8 cellular contexts compared by ENCODE assay signal in genomic region chr17:50866950-50867855, GRCh38. TPM values are rescaled to one million over a fixed set of nuclear protein-coding genes. Genes with fewer than 3 reads are reported as not detected.
DNase-seq lines count a peak whose midpoint lies in the region; ATAC-seq and FAIRE-seq lines count a peak whose summit lies in the region.

No MANE protein-coding gene starts in this region.

- no peaks in the 10 kb centered on the region for H3K27me3 ChIP-seq in CD8-positive, alpha-beta memory T cell (ENCODE audit: insufficient read depth, low read length, poor library complexity, severe bottlenecking)

- peaks cover 10% of the 10 kb centered on the region for H3K36me3 ChIP-seq in CD8-positive, alpha-beta memory T cell (ENCODE audit: insufficient read depth, low read length)

- peak overlapping the region; percentile 96 to 100 (median 99) for H3K27ac Mint-ChIP-seq in CD8-positive, alpha-beta memory T cell
- peak overlapping the region; percentile 90 to 95 for H3K27ac Mint-ChIP-seq in effector memory CD8-positive, alpha-beta T cell

- POLR2A ChIA-PET in CD8-positive, alpha-beta memory T cell (lab: Charles Lee) = interaction anchor here (1.1 to 5.2 kb wide), 15 partner anchors 8 to 286 kb away, joined by 3 to 70 read pairs (median 13); partner anchors contain the start of genes ANKRD40, LUC7L3, NME1 and SPAG9

- peak; percentile 69 to 89 (median 84) for DNase-seq in CD8-positive, alpha-beta memory T cell
- DNase-seq in HTR-8/SVneo (ENCODE audit: insufficient read length, low spot score) (peak; percentile 98), NOMO-1 (lab: John Stamatoyannopoulos, UW; ENCODE audit: unreplicated experiment in 2 of 2) (peak; percentile 90 to 95), medulla oblongata (ENCODE audit: extremely low spot score) (peak; percentile 99)
- peak; percentile 45 to 70 for DNase-seq in activated CD8-positive, alpha-beta memory T cell treated with anti-CD3 and anti-CD28 coated beads for 4 hours (ENCODE audit: low read depth in 2 of 2)
- peak; percentile 71 to 77 (median 73) for DNase-seq in effector memory CD8-positive, alpha-beta T cell
- DNase-seq in stimulated activated CD4-positive, alpha-beta T cell treated with anti-CD3 and anti-CD28 coated beads, TNF-alpha, amount 100 ng/mL, for 4 hours (ENCODE audit: low read depth in 3 of 3) = peak; percentile 59 to 71 (median 68)

- peak; percentile 93 for FAIRE-seq in HTR-8/SVneo (lab: Jason Lieb, UNC)

- CTCF ChIA-PET in CD8-positive, alpha-beta memory T cell (lab: Charles Lee) = interaction anchor here (0.8 to 3.6 kb wide), 15 partner anchors 11 to 286 kb away, joined by 3 to 38 read pairs (median 5); partner anchors contain the start of gene NME1

- H3K4me3 Mint-ChIP-seq in CD8-positive, alpha-beta memory T cell = peak overlapping the region; percentile 91 to 98 (median 95)
- H3K4me3 Mint-ChIP-seq in effector memory CD8-positive, alpha-beta T cell = peak overlapping the region; percentile 98 to 99

- H3K27me3 Mint-ChIP-seq in CD8-positive, alpha-beta memory T cell = peaks cover 0 to 3% of the 10 kb centered on the region in 2 donors
- H3K27me3 Mint-ChIP-seq in effector memory CD8-positive, alpha-beta T cell = no peaks in the 10 kb centered on the region

- peaks cover 62% of the 10 kb centered on the region for H3K4me1 ChIP-seq in CD8-positive, alpha-beta memory T cell (ENCODE audit: insufficient read depth, low read length)

- peak overlapping the region; percentile 98 for H3K27ac ChIP-seq in CD8-positive, alpha-beta memory T cell (ENCODE audit: low read depth, low read length)

- ATAC-seq in GM21367 (IDR thresholded peaks at IDR 0.05; ENCODE audit: unreplicated experiment) = peak; percentile 28
- peak; percentile 45 for ATAC-seq in effector memory CD8-positive, alpha-beta T cell (replicated peaks)

- H3K36me3 Mint-ChIP-seq in CD8-positive, alpha-beta memory T cell = peaks cover 5 to 27% (median 10%) of the 10 kb centered on the region in 3 donors
- peaks cover 60% of the 10 kb centered on the region for H3K36me3 Mint-ChIP-seq in effector memory CD8-positive, alpha-beta T cell (ENCODE audit: insufficient read depth)

- H3K4me1 Mint-ChIP-seq in CD8-positive, alpha-beta memory T cell = peaks cover 57 to 66% (median 64%) of the 10 kb centered on the region in 3 donors
- peaks cover 41 to 55% of the 10 kb centered on the region in 2 donors for H3K4me1 Mint-ChIP-seq in effector memory CD8-positive, alpha-beta T cell (ENCODE audit: low read depth in 2 of 2)

- peaks cover 0 to 3% (median 0%) of the 10 kb centered on the region in 5 donors for H3K9me3 Mint-ChIP-seq in CD8-positive, alpha-beta memory T cell
- no peaks in the 10 kb centered on the region for H3K9me3 Mint-ChIP-seq in effector memory CD8-positive, alpha-beta T cell

- H3K9me3 ChIP-seq in CD8-positive, alpha-beta memory T cell (ENCODE audit: low read length) = no peaks in the 10 kb centered on the region

- peak overlapping the region; percentile 91 for H3K4me3 ChIP-seq in CD8-positive, alpha-beta memory T cell (ENCODE audit: low read length)

RNA-seq across cellular contexts. Expression of gene TOB1, which starts 1.0 kb away (rescaled TPM):
- 10 to 100 TPM; 32.6 to 34.5 TPM for total RNA-seq in CD8-positive, alpha-beta memory T cell
- polyA plus RNA-seq in CD8-positive, alpha-beta memory T cell = 53.4 TPM

RNA-seq across cellular contexts. Expression of gene WFIKKN2, which starts 31.8 kb away (rescaled TPM):
- not detected for total RNA-seq in CD8-positive, alpha-beta memory T cell
- not detected for polyA plus RNA-seq in CD8-positive, alpha-beta memory T cell

Comparison
In these comparisons a context has a peak if more than half of its experiments do, and no peak if none do; other contexts are left out.
1. Peak in every context shown above with its lines: DNase-seq, ATAC-seq, H3K4me3 ChIP-seq and H3K27ac ChIP-seq.